In genomic region chr5:132425975-132426524, GRCh38 we compare ENCODE assay signal across 8 cellular contexts. TPM values are rescaled to one million over a fixed set of nuclear protein-coding genes. Genes with fewer than 3 reads are reported as not detected.
DNase-seq lines count a peak whose midpoint lies in the region; ATAC-seq and TF ChIP-seq lines count a peak whose summit lies in the region.

No MANE protein-coding gene starts in this region.

- no peaks in the 10 kb centered on the region for H3K9me3 ChIP-seq in sigmoid colon

- H3K4me2 ChIP-seq in KMS-11: peak overlapping the region; percentile 100

- H3K9ac ChIP-seq in KMS-11: peak overlapping the region; percentile 87

- no peak for ATAC-seq in central memory CD8-positive, alpha-beta T cell (replicated peaks; ENCODE audit: extremely low read depth, poor library complexity, severe bottlenecking)

- peaks cover 94% of the 10 kb centered on the region for H3K4me1 Mint-ChIP-seq in central memory CD8-positive, alpha-beta T cell
- peaks cover 53% of the 10 kb centered on the region for H3K4me1 Mint-ChIP-seq in mesothelial cell of epicardium

- H3K4me3 Mint-ChIP-seq in central memory CD8-positive, alpha-beta T cell: peak overlapping the region; percentile 73
- H3K4me3 Mint-ChIP-seq in mesothelial cell of epicardium: no peak overlapping the region

- DNase-seq in GM12864 (ENCODE audit: low read depth) (no peak), sigmoid colon (no peak), DMS53 (lab: John Stamatoyannopoulos, UW) (no peak), NCI-H524 treated with DMSO at 0.1 percent for 48 hours (lab: John Stamatoyannopoulos, UW) (no peak), 8988T (no peak), mesothelial cell of epicardium (ENCODE audit: low spot score in 2 of 2, unreplicated experiment in 2 of 2) (no peak)
- no peak for DNase-seq in central memory CD8-positive, alpha-beta T cell (ENCODE audit: low spot score in 2 of 2)

- H2AFZ ChIP-seq in KMS-11 (ENCODE audit: low read depth): peak overlapping the region; percentile 66; the same call in 1 of the 2 replicates

- no peak for TF ChIP-seq EP300 in sigmoid colon (IDR thresholded peaks at IDR 0.05)

- no peaks in the 10 kb centered on the region for H3K9me3 Mint-ChIP-seq in central memory CD8-positive, alpha-beta T cell
- no peaks in the 10 kb centered on the region for H3K9me3 Mint-ChIP-seq in mesothelial cell of epicardium

- H3K36me3 ChIP-seq in KMS-11 (ENCODE audit: insufficient read depth): no peaks in the 10 kb centered on the region
- no peaks in the 10 kb centered on the region for H3K36me3 ChIP-seq in sigmoid colon

- H3K4me1 ChIP-seq in KMS-11 (ENCODE audit: low read depth, poor library complexity, severe bottlenecking): peaks cover 100% of the 10 kb centered on the region
- H3K4me1 ChIP-seq in sigmoid colon: peaks cover 0 to 100% (median 94%) of the 10 kb centered on the region in 4 donors

- H3K27ac Mint-ChIP-seq in central memory CD8-positive, alpha-beta T cell (ENCODE audit: low read depth): peak overlapping the region; percentile 94
- no peak overlapping the region for H3K27ac Mint-ChIP-seq in mesothelial cell of epicardium

- no peak for TF ChIP-seq POLR2A in sigmoid colon (IDR thresholded peaks at IDR 0.05)

- no peaks in the 10 kb centered on the region for H3K27me3 Mint-ChIP-seq in central memory CD8-positive, alpha-beta T cell
- H3K27me3 Mint-ChIP-seq in mesothelial cell of epicardium (ENCODE audit: low read depth): no peaks in the 10 kb centered on the region

- WGBS in sigmoid colon, 2 donors: 58 to 76% methylated on average over 7 of the region's 7 CpGs

- H3K27me3 ChIP-seq in KMS-11 (ENCODE audit: insufficient read depth, low read depth): no peaks in the 10 kb centered on the region
- H3K27me3 ChIP-seq in sigmoid colon: no peaks in the 10 kb centered on the region

- peak overlapping the region; percentile 100 for H3K27ac ChIP-seq in KMS-11
- peak overlapping the region; percentile 78 to 98 (median 87) for H3K27ac ChIP-seq in sigmoid colon

- peak overlapping the region; percentile 48 for H3K4me3 ChIP-seq in GM12864 (ENCODE audit: low read depth, low read length)
- no peak overlapping the region for H3K4me3 ChIP-seq in KMS-11 (IDR thresholded peaks at IDR 0.05; ENCODE audit: insufficient read depth, low read depth, low read length)
- H3K4me3 ChIP-seq in sigmoid colon: no peak overlapping the region

- no peaks in the 10 kb centered on the region for H4K20me1 ChIP-seq in KMS-11 (ENCODE audit: insufficient read depth)

- H3K36me3 Mint-ChIP-seq in central memory CD8-positive, alpha-beta T cell (ENCODE audit: insufficient read depth): peaks cover 59% of the 10 kb centered on the region
- H3K36me3 Mint-ChIP-seq in mesothelial cell of epicardium: peaks cover 3% of the 10 kb centered on the region

- H3K79me2 ChIP-seq in KMS-11 (ENCODE audit: insufficient read depth, low read depth): peaks cover 47% of the 10 kb centered on the region

- TF ChIP-seq CTCF in GM12864 (IDR thresholded peaks at IDR 0.05; ENCODE audit: low read depth, low read length, missing control alignments) (no peak), KMS-11 (conservative IDR thresholded peaks at IDR 0.05; ENCODE audit: low read depth, low read length) (no peak), sigmoid colon (IDR thresholded peaks at IDR 0.05) (no peak), mesothelial cell of epicardium (IDR thresholded peaks at IDR 0.05; ENCODE audit: unreplicated experiment) (no peak)

- intact Hi-C loops in sigmoid colon (cut with DNase I): no loop called here

RNA-seq across cellular contexts. Expression of gene SLC22A5, which starts 56.5 kb away (rescaled TPM):
- 1 to 10 TPM; 3.6 to 9.9 (median 6.3) TPM for total RNA-seq in sigmoid colon
- polyA plus RNA-seq in sigmoid colon: 10 to 100 TPM in 1 of 3 donors, 1 to 10 TPM in 2; 6.0 to 11.9 (median 9.0) TPM
- 27.7 to 31.1 TPM (median 30.8 TPM) in 3 replicates for total RNA-seq in mesothelial cell of epicardium
